Comparison of ENCODE assay signal across 19 cellular contexts in the genomic region with DNA sequence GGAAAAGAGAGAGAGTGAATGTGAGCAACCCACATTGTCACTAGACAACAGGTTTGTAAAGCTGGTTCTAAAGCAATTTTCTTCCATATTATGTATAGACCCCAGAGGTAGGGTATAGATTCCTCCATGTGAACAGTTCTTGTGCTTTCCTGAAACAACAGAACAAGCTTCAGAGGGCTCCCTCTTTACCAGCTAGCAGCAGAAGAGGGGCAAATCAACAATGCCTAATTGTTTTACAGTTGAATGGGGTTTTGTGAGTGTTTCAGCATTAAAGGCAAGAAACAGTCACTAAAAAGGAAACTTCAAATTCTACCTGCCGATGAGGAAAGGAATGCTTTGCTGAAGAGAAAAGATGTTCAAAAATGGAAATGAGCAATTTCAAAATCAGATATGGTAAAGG.
"Had no signal": no experiment of that assay in that cellular context is flagged by ENCODE, and none has a peak within 500 bp of the region (broad histone marks: within the 10 kb centered on the region; RNA-seq: fewer than 3 reads in every experiment).

No MANE protein-coding gene starts in this region.

- H3K36me3 ChIP-seq: cardiac muscle cell, left lung, thoracic aorta, WERI-Rb-1 had no signal

- H3K4me3 ChIP-seq: body of pancreas, cardiac muscle cell, left lung, thoracic aorta had no signal

- H3K9me3 Mint-ChIP-seq: activated naive CD4-positive, alpha-beta T cell treated with anti-CD3 and anti-CD28 coated beads, Interleukin-2, amount 50 U/mL, for 24 hours had no signal

- H3K27ac Mint-ChIP-seq: activated naive CD4-positive, alpha-beta T cell treated with anti-CD3 and anti-CD28 coated beads, Interleukin-2, amount 50 U/mL, for 24 hours; nephron; stimulated activated naive B cell treated with anti-CD40 and anti-IgM and Interleukin-4, amounts not matched to agents 10 μg/mL and 1 μg/mL and 100 μg/mL, for 72 hours; type B pancreatic cell had no signal

- H3K27me3 ChIP-seq: body of pancreas, cardiac muscle cell, foreskin keratinocyte, left lung had no signal

- H3K27ac ChIP-seq: body of pancreas, cardiac muscle cell, foreskin keratinocyte, left lung, thoracic aorta, WERI-Rb-1 had no signal

- H3K4me1 ChIP-seq: left lung had no signal

- H3K4me3 Mint-ChIP-seq: activated naive CD4-positive, alpha-beta T cell treated with anti-CD3 and anti-CD28 coated beads, Interleukin-2, amount 50 U/mL, for 24 hours; nephron; stimulated activated naive B cell treated with anti-CD40 and anti-IgM and Interleukin-4, amounts not matched to agents 10 μg/mL and 1 μg/mL and 100 μg/mL, for 72 hours; type B pancreatic cell had no signal

- DNase-seq: activated CD4-positive, alpha-beta T cell treated with anti-CD3 and anti-CD28 coated beads for 1 hour; activated gamma-delta T cell treated with Interleukin-2 at 50 U/mL for 16 hours; activated T-cell treated with anti-CD3 and anti-CD28 coated beads, Interleukin-2, amount 50 U/mL, for 1 hour; body of pancreas; erythroblast; foreskin keratinocyte; kidney glomerular epithelial cell; left lung; occipital lobe; stimulated activated CD4-positive, alpha-beta T cell treated with anti-CD3 and anti-CD28 coated beads, Interleukin-2, amount 100 ng/mL, for 48 hours; stimulated activated CD8-positive, alpha-beta memory T cell treated with anti-CD3 and anti-CD28 coated beads, Interleukin-4, amount 100 ng/mL, for 48 hours; stimulated activated naive B cell treated with anti-CD40 and anti-IgM and Interleukin-4, amounts not matched to agents 10 μg/mL and 1 μg/mL and 100 μg/mL, for 72 hours; WERI-Rb-1 had no signal

- H3K36me3 Mint-ChIP-seq: activated naive CD4-positive, alpha-beta T cell treated with anti-CD3 and anti-CD28 coated beads, Interleukin-2, amount 50 U/mL, for 24 hours; stimulated activated naive B cell treated with anti-CD40 and anti-IgM and Interleukin-4, amounts not matched to agents 10 μg/mL and 1 μg/mL and 100 μg/mL, for 72 hours; type B pancreatic cell had no signal

- H3K9me3 ChIP-seq: body of pancreas, thoracic aorta had no signal

- H3K4me1 Mint-ChIP-seq: activated naive CD4-positive, alpha-beta T cell treated with anti-CD3 and anti-CD28 coated beads, Interleukin-2, amount 50 U/mL, for 24 hours; nephron; stimulated activated naive B cell treated with anti-CD40 and anti-IgM and Interleukin-4, amounts not matched to agents 10 μg/mL and 1 μg/mL and 100 μg/mL, for 72 hours had no signal

- H3K27me3 Mint-ChIP-seq: activated naive CD4-positive, alpha-beta T cell treated with anti-CD3 and anti-CD28 coated beads, Interleukin-2, amount 50 U/mL, for 24 hours; type B pancreatic cell had no signal

- ATAC-seq: body of pancreas; foreskin keratinocyte; sciatic nerve; stimulated activated naive B cell treated with anti-CD40 and anti-IgM and Interleukin-4, amounts not matched to agents 10 μg/mL and 1 μg/mL and 100 μg/mL, for 72 hours had no signal
